Comparison of ENCODE assay signal across 11 cellular contexts in the genomic region with DNA sequence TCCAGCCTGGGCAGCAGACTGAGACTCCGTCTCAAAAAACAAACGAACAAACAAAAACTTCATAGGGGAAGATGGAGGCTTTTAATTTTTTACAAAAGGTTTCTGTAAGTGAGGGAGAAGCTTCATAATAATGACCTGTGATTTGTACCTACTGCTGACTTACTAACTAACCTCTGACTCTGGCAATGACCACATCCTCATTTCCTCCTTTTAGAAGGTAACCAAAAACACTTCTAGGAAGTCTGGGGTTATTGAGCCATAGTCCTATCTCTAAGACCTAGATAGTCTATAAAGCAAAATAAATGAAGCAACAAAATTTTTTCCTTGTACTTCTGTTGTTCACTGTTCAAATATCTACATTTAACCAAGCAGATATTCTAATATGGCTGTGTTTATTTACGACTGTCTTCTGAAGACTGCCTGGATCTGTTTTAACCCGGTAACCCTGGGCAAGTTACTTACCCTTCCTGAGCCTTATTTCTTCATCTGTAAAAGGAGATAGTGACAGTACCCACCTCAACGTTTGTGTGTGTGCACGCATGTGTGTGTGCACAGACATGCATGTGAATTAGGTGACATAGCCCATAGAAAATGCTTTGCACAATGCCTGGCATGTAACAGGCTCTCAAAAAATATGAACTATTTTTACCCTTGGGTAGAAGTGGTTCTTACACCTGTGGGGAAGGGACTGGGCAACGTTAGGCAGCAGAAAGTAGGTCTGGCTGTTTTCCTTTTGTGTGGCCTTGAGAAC. TPM values are rescaled to one million over a fixed set of nuclear protein-coding genes. Genes with fewer than 3 reads are reported as not detected.
DNase-seq lines count a peak whose midpoint lies in the region; ATAC-seq and TF ChIP-seq lines count a peak whose summit lies in the region.
"Had no signal": no experiment of that assay in that cellular context is flagged by ENCODE, and none has a peak within 500 bp of the region (broad histone marks: within the 10 kb centered on the region; RNA-seq: fewer than 3 reads in every experiment).

No MANE protein-coding gene starts in this region.

- DNase-seq in DMS79 treated with DMSO at 0.1 percent for 48 hours (lab: John Stamatoyannopoulos, UW) (peak; percentile 11), DMS79 (lab: John Stamatoyannopoulos, UW) (no peak), caudate nucleus (lab: John Stamatoyannopoulos, UW) (peak in 1 of 61 donors; percentile 5), osteoblast (ENCODE audit: insufficient read length, low spot score, missing footprints) (no peak), NCI-H2227 (lab: John Stamatoyannopoulos, UW; ENCODE audit: unreplicated experiment) (no peak), left ventricle myocardium inferior (no peak)
- DNase-seq: stimulated activated CD4-positive, alpha-beta T cell treated with anti-CD3 and anti-CD28 coated beads, Interleukin-4, amount 100 ng/mL, for 4 hours had no signal

- H3K9ac ChIP-seq in OCI-LY3 (ENCODE audit: low read length), result no peak overlapping the region

- no peak overlapping the region for H2AFZ ChIP-seq in OCI-LY3 (ENCODE audit: low read depth, low read length)
- peak overlapping the region; percentile 60 for H2AFZ ChIP-seq in osteoblast (ENCODE audit: low read length)

- intact Hi-C loops in left ventricle myocardium inferior (cut with micrococcal nuclease), result no loop called here

- no peaks in the 10 kb centered on the region for H4K20me1 ChIP-seq in OCI-LY3 (ENCODE audit: insufficient read depth, low read length)
- no peaks in the 10 kb centered on the region for H4K20me1 ChIP-seq in osteoblast (ENCODE audit: insufficient read depth, low read length)

- H3K27me3 ChIP-seq in OCI-LY3 (ENCODE audit: low read depth, low read length) (no peaks in the 10 kb centered on the region), osteoblast (ENCODE audit: insufficient read depth, low read length) (no peaks in the 10 kb centered on the region), left ventricle myocardium inferior (ENCODE audit: low read depth) (no peaks in the 10 kb centered on the region)

- H3K4me1 ChIP-seq in OCI-LY3 (ENCODE audit: low read length), result peaks cover 10% of the 10 kb centered on the region
- H3K4me1 ChIP-seq in osteoblast (ENCODE audit: insufficient read depth, low read length), result peaks cover 29% of the 10 kb centered on the region
- peaks cover 10% of the 10 kb centered on the region for H3K4me1 ChIP-seq in left ventricle myocardium inferior

- H3K79me2 ChIP-seq in OCI-LY3 (ENCODE audit: low read length) (no peaks in the 10 kb centered on the region), osteoblast (ENCODE audit: insufficient read depth, low read length) (no peaks in the 10 kb centered on the region)

- TF ChIP-seq CTCF in OCI-LY3 (IDR thresholded peaks at IDR 0.05; ENCODE audit: low read depth, low read length) (no peak), osteoblast (IDR thresholded peaks at IDR 0.05; ENCODE audit: extremely low read depth, low read depth, low read length) (no peak), left ventricle myocardium inferior (IDR thresholded peaks at IDR 0.05; ENCODE audit: borderline replicate concordance) (no peak)

- H3K36me3 ChIP-seq in OCI-LY3 (replicated peaks; ENCODE audit: low read depth, low read length), result no peaks in the 10 kb centered on the region
- no peaks in the 10 kb centered on the region for H3K36me3 ChIP-seq in osteoblast (ENCODE audit: insufficient read depth, low read length)
- no peaks in the 10 kb centered on the region for H3K36me3 ChIP-seq in left ventricle myocardium inferior
- H3K36me3 ChIP-seq: thoracic aorta had no signal

- H3K27ac ChIP-seq in OCI-LY3 (ENCODE audit: low read length), result no peak overlapping the region
- H3K27ac ChIP-seq in caudate nucleus (ENCODE audit: low read depth, low read length), result peak overlapping the region; percentile 17
- H3K27ac ChIP-seq in osteoblast (ENCODE audit: low read depth, low read length), result peak overlapping the region; percentile 82
- no peak overlapping the region for H3K27ac ChIP-seq in left ventricle myocardium inferior (replicated peaks)
- H3K27ac ChIP-seq: 22Rv1, thoracic aorta had no signal

- H3K4me2 ChIP-seq in OCI-LY3 (ENCODE audit: low read length) (peak overlapping the region; percentile 16; the same call in 1 of the 2 replicates), osteoblast (ENCODE audit: insufficient read depth, low read length) (peak overlapping the region; percentile 67)

- ATAC-seq in HG02678 (IDR thresholded peaks at IDR 0.05; ENCODE audit: unreplicated experiment), result no peak

- H3K4me3 ChIP-seq in OCI-LY3 (ENCODE audit: low read length) (no peak overlapping the region), osteoblast (ENCODE audit: insufficient read depth, low read length) (peak overlapping the region; percentile 33), left ventricle myocardium inferior (no peak overlapping the region)
- H3K4me3 ChIP-seq: thoracic aorta had no signal

- H3K9me3 ChIP-seq in OCI-LY3 (ENCODE audit: insufficient read depth, low read length), result no peaks in the 10 kb centered on the region
- peaks cover 5% of the 10 kb centered on the region for H3K9me3 ChIP-seq in osteoblast (ENCODE audit: low read depth, low read length)
- H3K9me3 ChIP-seq in left ventricle myocardium inferior (replicated peaks), result peaks cover 16% of the 10 kb centered on the region
- H3K9me3 ChIP-seq: thoracic aorta had no signal

RNA-seq across cellular contexts. Expression of gene SMNDC1, which starts 30.8 kb away (rescaled TPM):
- total RNA-seq in osteoblast (6.9 and 10.3 TPM in 2 replicates), left ventricle myocardium inferior (24.1 TPM)

Comparison
In these comparisons a context has a peak if more than half of its experiments do, and no peak if none do; other contexts are left out.
1. H3K27ac ChIP-seq: peak in caudate nucleus (single experiment) and osteoblast (single experiment); none in OCI-LY3 (single experiment) and left ventricle myocardium inferior (single experiment).